19 cellular contexts compared by ENCODE assay signal in genomic region chr13:36533806-36534205, GRCh38.
DNase-seq lines count a peak whose midpoint lies in the region; ATAC-seq and TF ChIP-seq lines count a peak whose summit lies in the region.
"Had no signal": no experiment of that assay in that cellular context is flagged by ENCODE, and none has a peak within 500 bp of the region (broad histone marks: within the 10 kb centered on the region; RNA-seq: fewer than 3 reads in every experiment).

No MANE protein-coding gene starts in this region.

- H2BK12ac ChIP-seq in trophoblast cell (ENCODE audit: low read length): no peak overlapping the region

- H4K12ac ChIP-seq in trophoblast cell (ENCODE audit: low read depth, low read length): no peak overlapping the region

- H3K18ac ChIP-seq in trophoblast cell (ENCODE audit: low read length): no peak overlapping the region

- no peak overlapping the region for H2BK120ac ChIP-seq in trophoblast cell (ENCODE audit: insufficient read depth, low read length, poor library complexity)

- no peak overlapping the region for H2BK5ac ChIP-seq in trophoblast cell (ENCODE audit: low read depth, low read length, poor library complexity)

- peak; percentile 87 for ATAC-seq in RWPE2 (ENCODE audit: low read depth)
- ATAC-seq in GM21526 (IDR thresholded peaks at IDR 0.05; ENCODE audit: low FRiP score, unreplicated experiment): no peak
- ATAC-seq in HG02798 (IDR thresholded peaks at IDR 0.05; ENCODE audit: poor library complexity, unreplicated experiment): no peak
- ATAC-seq: activated CD8-positive, alpha-beta T cell treated with anti-CD3 and anti-CD28 coated beads, Interleukin-2, amount 10 ng/mL, durations not matched to agents 7 days and 5 days; effector memory CD8-positive, alpha-beta T cell; upper lobe of right lung had no signal

- no peak overlapping the region for H3K4ac ChIP-seq in trophoblast cell (ENCODE audit: low read depth, low read length)

- no peak overlapping the region for H2AK5ac ChIP-seq in trophoblast cell (ENCODE audit: low read length)

- no peak overlapping the region for H3K4me2 ChIP-seq in trophoblast cell (ENCODE audit: low read length)

- no peak overlapping the region for H4K8ac ChIP-seq in trophoblast cell (ENCODE audit: low read depth, low read length)

- peak; percentile 30 for DNase-seq in NK-92 treated with Interleukin-12 subunit alpha and Interleukin-12 subunit beta, amount 100 ng/mL, for 24 hours (lab: John Stamatoyannopoulos, UW)
- DNase-seq in NK-92 (lab: John Stamatoyannopoulos, UW; ENCODE audit: unreplicated experiment): no peak
- no peak for DNase-seq in RWPE2 (ENCODE audit: low spot score)
- DNase-seq in trophoblast cell: peak; percentile 63 to 70
- no peak for DNase-seq in NCI-H2107 (lab: John Stamatoyannopoulos, UW)
- DNase-seq: activated CD8-positive, alpha-beta T cell treated with anti-CD3 and anti-CD28 coated beads, Interleukin-2, amount 10 ng/mL, durations not matched to agents 7 days and 5 days; activated naive CD4-positive, alpha-beta T cell treated with anti-CD3 and anti-CD28 coated beads, Interleukin-2, amount 10 ng/mL, durations not matched to agents 7 days and 5 days; activated T-cell treated with anti-CD3 and anti-CD28 coated beads, Interleukin-2, amount 50 U/mL, for 48 hours; anterior cingulate cortex; effector memory CD8-positive, alpha-beta T cell; foreskin melanocyte; NCI-H1930; NCI-H510A treated with DMSO at 0.1 percent for 48 hours; stimulated activated CD4-positive, alpha-beta T cell treated with anti-CD3 and anti-CD28 coated beads, Interleukin-2, amount 100 ng/mL, for 48 hours; upper lobe of right lung; WERI-Rb-1 had no signal

- H3K4me1 ChIP-seq in RWPE2 (ENCODE audit: insufficient read depth, poor library complexity, severe bottlenecking) (peaks cover 30% of the 10 kb centered on the region), esophagus (ENCODE audit: control insufficient read depth in 2 of 2, insufficient read depth in 2 of 2, low read length in 1 of 2) (no peaks in the 10 kb centered on the region), trophoblast cell (ENCODE audit: control insufficient read depth in 1 of 2, insufficient read depth in 2 of 2, low read length in 2 of 2) (no peaks in the 10 kb centered on the region)

- H3K9ac ChIP-seq in trophoblast cell (ENCODE audit: low read length): no peak overlapping the region

- H2AFZ ChIP-seq in trophoblast cell (ENCODE audit: insufficient read depth, low read length, poor library complexity): no peak overlapping the region

- 39 to 50% methylated on average over 2 of the region's 2 CpGs for WGBS in esophagus, 2 donors
- WGBS in trophoblast cell (ENCODE audit: extremely low coverage, insufficient coverage, insufficient read length): no CpG with 5 or more reads among the region's 2 CpGs

- no peak overlapping the region for H4K91ac ChIP-seq in trophoblast cell (ENCODE audit: low read depth, low read length)

- no peak for TF ChIP-seq CTCF in RWPE2 (IDR thresholded peaks at IDR 0.05; ENCODE audit: poor library complexity, severe bottlenecking)

- no peaks in the 10 kb centered on the region for H3K27me3 ChIP-seq in RWPE2 (ENCODE audit: insufficient read depth, poor library complexity, severe bottlenecking)
- no peaks in the 10 kb centered on the region for H3K27me3 ChIP-seq in esophagus (ENCODE audit: control insufficient read depth in 1 of 2, insufficient read depth in 2 of 2, low read length in 2 of 2)
- H3K27me3 ChIP-seq in trophoblast cell (ENCODE audit: insufficient read depth, low read length): no peaks in the 10 kb centered on the region
- H3K27me3 ChIP-seq: upper lobe of right lung had no signal

- no peaks in the 10 kb centered on the region for H3K36me3 ChIP-seq in RWPE2 (ENCODE audit: low read depth)
- H3K36me3 ChIP-seq in esophagus (ENCODE audit: control insufficient read depth in 2 of 2, insufficient read depth in 2 of 2, low read length in 1 of 2): no peaks in the 10 kb centered on the region
- no peaks in the 10 kb centered on the region for H3K36me3 ChIP-seq in trophoblast cell (ENCODE audit: control insufficient read depth in 1 of 2, insufficient read depth in 2 of 2, low read length in 2 of 2)
- H3K36me3 ChIP-seq: upper lobe of right lung, WERI-Rb-1 had no signal

- no peak overlapping the region for H3K23ac ChIP-seq in trophoblast cell (ENCODE audit: low read length)

- H3K79me2 ChIP-seq in trophoblast cell (ENCODE audit: control insufficient read depth, insufficient read depth, low read length, poor library complexity): no peaks in the 10 kb centered on the region

- peak overlapping the region; percentile 81 for H3K27ac ChIP-seq in RWPE2 (ENCODE audit: poor library complexity, severe bottlenecking)
- peak overlapping the region; percentile 21 to 45 for H3K27ac ChIP-seq in esophagus (ENCODE audit: low read depth in 2 of 2, low read length in 1 of 2)
- H3K27ac ChIP-seq in trophoblast cell (ENCODE audit: low read depth, low read length): no peak overlapping the region
- H3K27ac ChIP-seq: upper lobe of right lung, WERI-Rb-1 had no signal

- H3K9me3 ChIP-seq in RWPE2 (ENCODE audit: severe bottlenecking) (no peaks in the 10 kb centered on the region), esophagus (ENCODE audit: control insufficient read depth in 2 of 2, insufficient read depth in 1 of 2, low read depth in 1 of 2, low read length in 1 of 2) (no peaks in the 10 kb centered on the region), trophoblast cell (ENCODE audit: insufficient read depth, low read depth, low read length) (no peaks in the 10 kb centered on the region)
- H3K9me3 ChIP-seq: upper lobe of right lung had no signal

- H3K14ac ChIP-seq in trophoblast cell (ENCODE audit: low read length): no peak overlapping the region

- H3K79me1 ChIP-seq in trophoblast cell (ENCODE audit: low read length): no peaks in the 10 kb centered on the region

- H3K4me3 ChIP-seq in RWPE2 (ENCODE audit: severe bottlenecking): no peak overlapping the region
- H3K4me3 ChIP-seq in esophagus (ENCODE audit: low read depth in 1 of 2, low read length in 2 of 2): no peak overlapping the region
- no peak overlapping the region for H3K4me3 ChIP-seq in trophoblast cell (ENCODE audit: low read depth, low read length)
- H3K4me3 ChIP-seq: upper lobe of right lung had no signal

Comparison
In these comparisons a context has a peak if more than half of its experiments do, and no peak if none do; other contexts are left out.
1. DNase-seq: peak in NK-92 treated with Interleukin-12 subunit alpha and Interleukin-12 subunit beta, amount 100 ng/mL, for 24 hours (single experiment) and trophoblast cell (2 of 2); none in NK-92 (single experiment), RWPE2 (single experiment) and NCI-H2107 (single experiment).